22 cellular contexts compared by ENCODE assay signal in genomic region chr15:52649686-52650085, GRCh38. TPM values are rescaled to one million over a fixed set of nuclear protein-coding genes. Genes with fewer than 3 reads are reported as not detected.
DNase-seq lines count a peak whose midpoint lies in the region; ATAC-seq and TF ChIP-seq lines count a peak whose summit lies in the region.
"Had no signal": no experiment of that assay in that cellular context is flagged by ENCODE, and none has a peak within 500 bp of the region (broad histone marks: within the 10 kb centered on the region; RNA-seq: fewer than 3 reads in every experiment).

No MANE protein-coding gene starts in this region.

- TF ChIP-seq CTCF in retinal pigment epithelial cell (conservative IDR thresholded peaks at IDR 0.05; ENCODE audit: low read depth, low read length): no peak
- no peak for TF ChIP-seq CTCF in dorsolateral prefrontal cortex (IDR thresholded peaks at IDR 0.05 in 54 of 56, conservative IDR thresholded peaks at IDR 0.05 in 2 of 56; ENCODE audit: low read depth in 1 of 56, partially characterized antibody in 56 of 56)

- peak overlapping the region in 1 of 59 donors; percentile 16 for H3K27ac ChIP-seq in dorsolateral prefrontal cortex
- H3K27ac ChIP-seq: BLaER1 treated with 17β-estradiol and CSF1 and Interleukin-3, amounts not matched to agents 10 nM and 100 nM; upper lobe of right lung had no signal

- DNase-seq in NCI-H2029 treated with DMSO at 0.1 percent for 48 hours (lab: John Stamatoyannopoulos, UW): peak; percentile 5
- DNase-seq in NCI-H2029 (lab: John Stamatoyannopoulos, UW): no peak
- peak; percentile 41 for DNase-seq in LHCN-M2 (ENCODE audit: low read depth)
- DNase-seq in cerebellar cortex (ENCODE audit: low spot score): peak; percentile 40
- DNase-seq in retinal pigment epithelial cell (ENCODE audit: low read depth): peak; percentile 40
- no peak for DNase-seq in HT-29 (ENCODE audit: low spot score)
- DNase-seq in dorsolateral prefrontal cortex: no peak
- DNase-seq: activated CD4-positive, alpha-beta T cell treated with anti-CD3 and anti-CD28 coated beads for 48 hours; GF-D8; head of caudate nucleus; KBM-7; NCI-H1048; NCI-H2081 treated with DMSO at 0.1 percent for 48 hours; NCI-H524; occipital lobe; retina; SHP77 treated with DMSO at 0.1 percent for 48 hours; upper lobe of right lung had no signal

- no peaks in the 10 kb centered on the region for H3K27me3 ChIP-seq in dorsolateral prefrontal cortex
- H3K27me3 ChIP-seq: BLaER1 treated with 17β-estradiol and CSF1 and Interleukin-3, amounts not matched to agents 10 nM and 100 nM; upper lobe of right lung had no signal

- intact Hi-C loops in dorsolateral prefrontal cortex (cut with DNase I): loop anchor here in 1 of 2 donors (2.0 kb wide), 1 partner anchor 29 kb away; the partner anchor contains the start of gene ATOSA

- H3K4me3 ChIP-seq in retinal pigment epithelial cell (ENCODE audit: low read length) (no peak overlapping the region), dorsolateral prefrontal cortex (peak overlapping the region in 3 of 59 donors; percentile 23 to 57 (median 48))
- H3K4me3 ChIP-seq: BLaER1 treated with 17β-estradiol and CSF1 and Interleukin-3, amounts not matched to agents 10 nM and 100 nM; GM23338; upper lobe of right lung had no signal

- ATAC-seq in GM21529 (IDR thresholded peaks at IDR 0.05; ENCODE audit: unreplicated experiment): no peak
- ATAC-seq: activated T-helper 17 cell treated with anti-CD3 and anti-CD28 coated beads, Interleukin-2, amount 50 U/mL, for 72 hours; GM23338; upper lobe of right lung had no signal

RNA-seq across cellular contexts. Expression of gene ATOSA, which starts 29.5 kb away (rescaled TPM):
- total RNA-seq in LHCN-M2 (2014; rRNA removed) (8.7 and 11.1 TPM in 2 replicates), dorsolateral prefrontal cortex (10 to 100 TPM; 34.8 to 88.4 (median 52.9) TPM)
- polyA plus RNA-seq in LHCN-M2 (2012): 6.0 TPM
- 5.3 and 6.8 TPM in 2 replicates for total RNA-seq in HT-29 (2014; rRNA removed; shearing (Covaris generic))

Comparison
In these comparisons a context has a peak if more than half of its experiments do, and no peak if none do; other contexts are left out.
1. DNase-seq: peak in NCI-H2029 treated with DMSO at 0.1 percent for 48 hours (single experiment), LHCN-M2 (single experiment), cerebellar cortex (single experiment) and retinal pigment epithelial cell (single experiment); none in NCI-H2029 (single experiment), HT-29 (single experiment) and dorsolateral prefrontal cortex (0 of 10).